25 cellular contexts compared by ENCODE assay signal in the genomic region with DNA sequence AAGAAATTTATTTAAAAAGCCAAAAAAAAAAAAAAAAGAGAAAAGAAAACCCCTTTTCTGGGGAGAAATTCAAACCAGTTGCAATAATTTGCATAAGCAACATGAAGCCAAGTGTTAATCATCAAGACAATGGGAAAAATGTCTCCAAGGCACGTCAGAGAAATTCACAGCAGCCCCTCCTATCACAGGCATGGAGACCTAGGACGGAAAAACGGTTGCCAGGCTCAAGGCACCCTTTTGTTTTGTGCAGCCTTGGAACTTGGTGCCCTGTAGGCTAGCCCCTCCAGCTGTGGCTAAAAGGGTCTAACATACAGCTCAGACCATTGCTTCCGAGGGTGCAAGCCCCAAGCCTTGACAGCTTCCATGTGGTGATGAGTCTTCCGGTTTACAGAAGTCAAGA.
"Had no signal": no experiment of that assay in that cellular context is flagged by ENCODE, and none has a peak within 500 bp of the region (broad histone marks: within the 10 kb centered on the region; RNA-seq: fewer than 3 reads in every experiment).

No MANE protein-coding gene starts in this region.

- H3K27ac ChIP-seq: left ventricle myocardium inferior, neural progenitor cell, ovary, right atrium auricular region, right lobe of liver, stomach, testis, thyroid gland, transverse colon, upper lobe of left lung, vagina had no signal

- H3K27me3 ChIP-seq: neural progenitor cell, ovary, right atrium auricular region, right lobe of liver, stomach, testis, thyroid gland, transverse colon, upper lobe of left lung, vagina had no signal

- H3K4me1 Mint-ChIP-seq: mesothelial cell of epicardium; naive B cell; natural killer cell; nephron progenitor cell; neural progenitor cell; stimulated activated naive B cell treated with anti-CD40 and anti-IgM and Interleukin-4, amounts not matched to agents 10 μg/mL and 1 μg/mL and 100 μg/mL, for 72 hours had no signal

- H3K4me3 Mint-ChIP-seq: mesothelial cell of epicardium; naive B cell; natural killer cell; nephron progenitor cell; neural progenitor cell; stimulated activated naive B cell treated with anti-CD40 and anti-IgM and Interleukin-4, amounts not matched to agents 10 μg/mL and 1 μg/mL and 100 μg/mL, for 72 hours had no signal

- H3K4me3 ChIP-seq: left ventricle myocardium inferior, lung, neural progenitor cell, ovary, right atrium auricular region, right lobe of liver, smooth muscle cell, stomach, testis, thyroid gland, transverse colon, upper lobe of left lung, vagina had no signal

- H2AFZ ChIP-seq: neural progenitor cell had no signal

- H3K4me2 ChIP-seq: neural progenitor cell, smooth muscle cell had no signal

- H3K27me3 Mint-ChIP-seq: naive B cell; progenitor cell of endocrine pancreas; stimulated activated naive B cell treated with anti-CD40 and anti-IgM and Interleukin-4, amounts not matched to agents 10 μg/mL and 1 μg/mL and 100 μg/mL, for 72 hours had no signal

- H3K9ac ChIP-seq: neural progenitor cell had no signal

- ATAC-seq: natural killer cell; right lobe of liver; stimulated activated naive B cell treated with anti-CD40 and anti-IgM and Interleukin-4, amounts not matched to agents 10 μg/mL and 1 μg/mL and 100 μg/mL, for 72 hours; stimulated activated naive CD8-positive, alpha-beta T cell treated with anti-CD3 and anti-CD28 coated beads, Interleukin-15, Interleukin-2, amounts not matched to agents 100 U/mL and 50 U/mL, for 24 hours had no signal

- H3K9me3 ChIP-seq: ovary, right lobe of liver, testis, thyroid gland, upper lobe of left lung, vagina had no signal

- H3K36me3 ChIP-seq: left ventricle myocardium inferior, neural progenitor cell, ovary, right atrium auricular region, right lobe of liver, stomach, thyroid gland, transverse colon, upper lobe of left lung, vagina had no signal

- H3K27ac Mint-ChIP-seq: mesothelial cell of epicardium; naive B cell; natural killer cell; nephron progenitor cell; neural progenitor cell; progenitor cell of endocrine pancreas; stimulated activated naive B cell treated with anti-CD40 and anti-IgM and Interleukin-4, amounts not matched to agents 10 μg/mL and 1 μg/mL and 100 μg/mL, for 72 hours had no signal

- DNase-seq: hippocampal formation; islet precursor cell; left ventricle myocardium inferior; mesendoderm; naive B cell; natural killer cell; nephron progenitor cell; ovary; right lobe of liver; stimulated activated CD4-positive, alpha-beta T cell treated with anti-CD3 and anti-CD28 coated beads, Interleukin-1b, Interleukin-23, amount 100 ng/mL, for 48 hours; stimulated activated CD4-positive, alpha-beta T cell treated with anti-CD3 and anti-CD28 coated beads, Interleukin-2, amount 100 ng/mL, for 48 hours; stimulated activated naive B cell treated with anti-CD40 and anti-IgM and Interleukin-4, amounts not matched to agents 10 μg/mL and 1 μg/mL and 100 μg/mL, for 72 hours; stimulated activated naive CD8-positive, alpha-beta T cell treated with anti-CD3 and anti-CD28 coated beads, Interleukin-15, Interleukin-2, amounts not matched to agents 100 U/mL and 50 U/mL, for 24 hours; stomach; testis; thyroid gland; transverse colon; upper lobe of left lung had no signal

- H3K36me3 Mint-ChIP-seq: naive B cell; neural progenitor cell; stimulated activated naive B cell treated with anti-CD40 and anti-IgM and Interleukin-4, amounts not matched to agents 10 μg/mL and 1 μg/mL and 100 μg/mL, for 72 hours had no signal

- H3K4me1 ChIP-seq: left ventricle myocardium inferior, neural progenitor cell, right atrium auricular region, right lobe of liver, stomach, testis, thyroid gland, transverse colon, upper lobe of left lung, vagina had no signal
